In genomic region chr1:50251592-50252165, GRCh38 we compare ENCODE assay signal across 9 cellular contexts.
DNase-seq lines count a peak whose midpoint lies in the region; ATAC-seq lines count a peak whose summit lies in the region.
"Had no signal": no experiment of that assay in that cellular context is flagged by ENCODE, and none has a peak within 500 bp of the region (broad histone marks: within the 10 kb centered on the region; RNA-seq: fewer than 3 reads in every experiment).

No MANE protein-coding gene starts in this region.

- H3K36me3 ChIP-seq in NT2/D1 (ENCODE audit: insufficient read depth, insufficient read length, low read length) = no peaks in the 10 kb centered on the region

- H3K27me3 Mint-ChIP-seq in stimulated activated naive B cell treated with anti-CD40 and anti-IgM and Interleukin-4, amounts not matched to agents 10 μg/mL and 1 μg/mL and 100 μg/mL, for 72 hours = peaks cover 4 to 9% of the 10 kb centered on the region in 2 donors

- DNase-seq in NCI-H2029 (lab: John Stamatoyannopoulos, UW) (peak; percentile 71), NCI-H2029 treated with DMSO at 0.1 percent for 48 hours (lab: John Stamatoyannopoulos, UW) (no peak), NT2/D1 (ENCODE audit: low read depth, low spot score) (peak; percentile 68), inferior parietal cortex (ENCODE audit: extremely low spot score) (no peak), MV-4-11 (lab: John Stamatoyannopoulos, UW) (no peak), Right ventricle myocardium inferior (ENCODE audit: missing footprints) (no peak)
- peak; percentile 2 for DNase-seq in stimulated activated naive B cell treated with anti-CD40 and anti-IgM and Interleukin-4, amounts not matched to agents 10 μg/mL and 1 μg/mL and 100 μg/mL, for 72 hours

- no peak overlapping the region for H3K9ac ChIP-seq in NT2/D1 (ENCODE audit: insufficient read length, low read depth)

- ATAC-seq in HG03280 (IDR thresholded peaks at IDR 0.05; ENCODE audit: unreplicated experiment) (peak; percentile 89), Right ventricle myocardium inferior (no peak)
- ATAC-seq in stimulated activated naive B cell treated with anti-CD40 and anti-IgM and Interleukin-4, amounts not matched to agents 10 μg/mL and 1 μg/mL and 100 μg/mL, for 72 hours (replicated peaks) = peak; percentile 84 to 93
- ATAC-seq: A549 had no signal

- H3K36me3 Mint-ChIP-seq in stimulated activated naive B cell treated with anti-CD40 and anti-IgM and Interleukin-4, amounts not matched to agents 10 μg/mL and 1 μg/mL and 100 μg/mL, for 72 hours = no peaks in the 10 kb centered on the region

- peak overlapping the region; percentile 89 for H3K27ac Mint-ChIP-seq in stimulated activated naive B cell treated with anti-CD40 and anti-IgM and Interleukin-4, amounts not matched to agents 10 μg/mL and 1 μg/mL and 100 μg/mL, for 72 hours

- peak overlapping the region; percentile 71 to 78 for H3K4me3 Mint-ChIP-seq in stimulated activated naive B cell treated with anti-CD40 and anti-IgM and Interleukin-4, amounts not matched to agents 10 μg/mL and 1 μg/mL and 100 μg/mL, for 72 hours

- intact Hi-C loops in Right ventricle myocardium inferior (cut with DNase I) = no loop called here

- H3K4me1 Mint-ChIP-seq in stimulated activated naive B cell treated with anti-CD40 and anti-IgM and Interleukin-4, amounts not matched to agents 10 μg/mL and 1 μg/mL and 100 μg/mL, for 72 hours = peaks cover 8 to 16% of the 10 kb centered on the region in 2 donors

- H3K9me3 Mint-ChIP-seq in stimulated activated naive B cell treated with anti-CD40 and anti-IgM and Interleukin-4, amounts not matched to agents 10 μg/mL and 1 μg/mL and 100 μg/mL, for 72 hours = no peaks in the 10 kb centered on the region

- no peaks in the 10 kb centered on the region for H3K9me3 ChIP-seq in NT2/D1 (ENCODE audit: insufficient read depth, low read length)
- H3K9me3 ChIP-seq: A549 had no signal

- no peak overlapping the region for H3K4me3 ChIP-seq in NT2/D1 (ENCODE audit: insufficient read length, low read depth)
- H3K4me3 ChIP-seq: A549 had no signal

- peaks cover 14% of the 10 kb centered on the region for H3K27me3 ChIP-seq in NT2/D1 (ENCODE audit: insufficient read depth, insufficient read length)

- H3K4me1 ChIP-seq in NT2/D1 (ENCODE audit: insufficient read depth, insufficient read length) = peaks cover 11% of the 10 kb centered on the region
- H3K4me1 ChIP-seq: A549 had no signal

Comparison
In these comparisons a context has a peak if more than half of its experiments do, and no peak if none do; other contexts are left out.
1. DNase-seq: peak in NCI-H2029 (single experiment), NT2/D1 (single experiment) and stimulated activated naive B cell treated with anti-CD40 and anti-IgM and Interleukin-4, amounts not matched to agents 10 μg/mL and 1 μg/mL and 100 μg/mL, for 72 hours (single experiment); none in NCI-H2029 treated with DMSO at 0.1 percent for 48 hours (single experiment), inferior parietal cortex (single experiment), MV-4-11 (single experiment) and Right ventricle myocardium inferior (single experiment).